Comparison of ENCODE assay signal across 10 cellular contexts in the genomic region with DNA sequence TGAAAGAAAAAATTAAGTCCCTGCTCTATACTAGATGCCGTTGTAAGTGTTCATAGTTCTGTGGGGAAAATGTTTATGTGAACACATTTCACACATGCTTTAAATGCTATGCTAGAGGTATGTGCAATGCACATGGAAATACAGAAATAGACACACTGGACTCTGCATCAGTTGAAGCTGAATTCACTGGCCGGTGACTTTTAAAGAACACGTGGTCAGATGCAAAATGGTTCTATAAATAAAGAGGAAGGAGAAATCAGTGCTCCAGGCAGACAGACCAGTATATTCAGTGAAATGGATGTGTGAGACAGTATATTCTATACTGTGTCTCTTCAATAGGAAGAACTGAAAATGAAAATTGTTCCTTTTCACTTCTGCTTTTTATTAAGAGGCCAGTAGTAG. TPM values are rescaled to one million over a fixed set of nuclear protein-coding genes. Genes with fewer than 3 reads are reported as not detected.
DNase-seq lines count a peak whose midpoint lies in the region; ATAC-seq and TF ChIP-seq lines count a peak whose summit lies in the region.
"Had no signal": no experiment of that assay in that cellular context is flagged by ENCODE, and none has a peak within 500 bp of the region (broad histone marks: within the 10 kb centered on the region; RNA-seq: fewer than 3 reads in every experiment).

No MANE protein-coding gene starts in this region.

- intact Hi-C loops in OCI-LY7 (cut with micrococcal nuclease; ENCODE audit: unreplicated experiment) (loop anchor here (5.0 kb wide), 1 partner anchor 42 kb away; no protein-coding TSS in a partner anchor), colonic mucosa (cut with DNase I) (no loop called here), posterior vena cava (cut with DNase I) (no loop called here)
- intact Hi-C loops in activated CD4-positive, alpha-beta T cell treated with anti-CD3 and anti-CD28 coated beads for 36 hours (cut with DNase I, micrococcal nuclease): no loop called here

- peak overlapping the region; percentile 97 for H3K27ac ChIP-seq in OCI-LY7 (ENCODE audit: low read depth, low read length, poor library complexity, severe bottlenecking)
- no peak overlapping the region for H3K27ac ChIP-seq in colonic mucosa

- H3K36me3 ChIP-seq in OCI-LY7 (ENCODE audit: insufficient read depth, low read length) (peaks cover 26% of the 10 kb centered on the region), colonic mucosa (no peaks in the 10 kb centered on the region)

- H3K27ac Mint-ChIP-seq in activated CD4-positive, alpha-beta T cell treated with anti-CD3 and anti-CD28 coated beads for 36 hours: no peak overlapping the region
- H3K27ac Mint-ChIP-seq: nephron had no signal

- H3K9me3 ChIP-seq in OCI-LY7 (ENCODE audit: low read length) (peaks cover 24% of the 10 kb centered on the region), colonic mucosa (no peaks in the 10 kb centered on the region)

- POLR2A ChIA-PET in OCI-LY7 (lab: Charles Lee): interaction anchor here (0.6 to 2.5 kb wide), 14 partner anchors 10 to 282 kb away, joined by 3 to 12 read pairs (median 4); no protein-coding TSS in a partner anchor
- POLR2A ChIA-PET in activated CD4-positive, alpha-beta T cell treated with anti-CD3 and anti-CD28 coated beads for 36 hours (lab: Charles Lee): interaction anchor here (0.5 kb wide), 1 partner anchor 306 kb away, joined by 7 read pairs; no protein-coding TSS in a partner anchor

- TF ChIP-seq CTCF in GM10266 (IDR thresholded peaks at IDR 0.05; ENCODE audit: control insufficient read depth, insufficient read depth, low read depth, missing control alignments): no peak
- no peak for TF ChIP-seq CTCF in GM20000 (IDR thresholded peaks at IDR 0.05; ENCODE audit: extremely low read depth, missing control alignments)
- no peak for TF ChIP-seq CTCF in OCI-LY7 (conservative IDR thresholded peaks at IDR 0.05; ENCODE audit: low read length)
- no peak for TF ChIP-seq CTCF in colonic mucosa (IDR thresholded peaks at IDR 0.05)

- H4K20me1 ChIP-seq in OCI-LY7 (ENCODE audit: insufficient read depth, low read length): no peaks in the 10 kb centered on the region

- H3K79me2 ChIP-seq in OCI-LY7 (ENCODE audit: insufficient read depth, low read depth, low read length): no peaks in the 10 kb centered on the region

- no peaks in the 10 kb centered on the region for H3K27me3 ChIP-seq in colonic mucosa

- peaks cover 47% of the 10 kb centered on the region for H3K4me1 ChIP-seq in OCI-LY7 (ENCODE audit: insufficient read depth, low read length, poor library complexity, severe bottlenecking)
- H3K4me1 ChIP-seq in colonic mucosa: no peaks in the 10 kb centered on the region

- H3K9me2 ChIP-seq in OCI-LY7 (ENCODE audit: insufficient read depth, low read length): no peaks in the 10 kb centered on the region

- H3K4me3 Mint-ChIP-seq in activated CD4-positive, alpha-beta T cell treated with anti-CD3 and anti-CD28 coated beads for 36 hours: no peak overlapping the region
- H3K4me3 Mint-ChIP-seq: nephron had no signal

- peak overlapping the region; percentile 69 for H2AFZ ChIP-seq in OCI-LY7 (ENCODE audit: low read length)

- peak overlapping the region; percentile 40 for H3K4me3 ChIP-seq in OCI-LY7 (ENCODE audit: low read depth, low read length, poor library complexity, severe bottlenecking)
- H3K4me3 ChIP-seq in colonic mucosa: no peak overlapping the region

- peak; percentile 94 for ATAC-seq in HG03064 (IDR thresholded peaks at IDR 0.05; ENCODE audit: low read depth, unreplicated experiment)
- ATAC-seq in activated CD4-positive, alpha-beta T cell treated with anti-CD3 and anti-CD28 coated beads for 36 hours: no peak

- DNase-seq in GM10266 (ENCODE audit: extremely low spot score) (peak; percentile 15), GM20000 (ENCODE audit: low spot score) (peak; percentile 18), OCI-LY7 (ENCODE audit: low spot score) (peak; percentile 93), NCI-H2227 (lab: John Stamatoyannopoulos, UW; ENCODE audit: unreplicated experiment) (no peak), colonic mucosa (no peak), posterior vena cava (ENCODE audit: low spot score) (no peak)
- DNase-seq in activated CD4-positive, alpha-beta T cell treated with anti-CD3 and anti-CD28 coated beads for 36 hours: no peak
- DNase-seq: caudate nucleus had no signal

- H3K36me3 Mint-ChIP-seq in activated CD4-positive, alpha-beta T cell treated with anti-CD3 and anti-CD28 coated beads for 36 hours (ENCODE audit: low read depth): no peaks in the 10 kb centered on the region

- H3K4me1 Mint-ChIP-seq in activated CD4-positive, alpha-beta T cell treated with anti-CD3 and anti-CD28 coated beads for 36 hours: no peaks in the 10 kb centered on the region

- no peak overlapping the region for H3K9ac ChIP-seq in colonic mucosa (ENCODE audit: low read depth in 2 of 2, low read length in 2 of 2)

- CTCF ChIA-PET in OCI-LY7 (lab: Charles Lee; ENCODE audit: unreplicated experiment): no interaction called here
- CTCF ChIA-PET in activated CD4-positive, alpha-beta T cell treated with anti-CD3 and anti-CD28 coated beads for 36 hours (lab: Charles Lee): no interaction called here

- peak overlapping the region; percentile 63 for H3K4me2 ChIP-seq in OCI-LY7 (ENCODE audit: low read length)

- H3K27me3 Mint-ChIP-seq in activated CD4-positive, alpha-beta T cell treated with anti-CD3 and anti-CD28 coated beads for 36 hours: no peaks in the 10 kb centered on the region

- H3K9me3 Mint-ChIP-seq in activated CD4-positive, alpha-beta T cell treated with anti-CD3 and anti-CD28 coated beads for 36 hours (ENCODE audit: low read depth): no peaks in the 10 kb centered on the region
- H3K9me3 Mint-ChIP-seq: nephron had no signal

- BruUV-seq in OCI-LY7 (replicated peaks; lab: Mats Ljungman, UMichigan): no TSS peak

RNA-seq across cellular contexts. Expression of gene TRPC6, which starts 29.9 kb away (rescaled TPM):
- total RNA-seq in OCI-LY7 (2014; rRNA removed; shearing (Covaris generic)): 0.13 TPM in 1 of 2 replicates, not detected in the other
- total RNA-seq in OCI-LY7 (2022) (0.15 TPM in 1 of 2 replicates, not detected in the other), colonic mucosa (under 1 TPM; 0.37 to 0.96 TPM), posterior vena cava (1 to 10 TPM; 2.4 to 2.7 TPM)
- total RNA-seq in activated CD4-positive, alpha-beta T cell treated with anti-CD3 and anti-CD28 coated beads for 36 hours: not detected

Comparison
In these comparisons a context has a peak if more than half of its experiments do, and no peak if none do; other contexts are left out.
1. DNase-seq: peak in GM10266 (single experiment), GM20000 (single experiment) and OCI-LY7 (single experiment); none in NCI-H2227 (single experiment), colonic mucosa (single experiment), posterior vena cava (single experiment) and activated CD4-positive, alpha-beta T cell treated with anti-CD3 and anti-CD28 coated beads for 36 hours (single experiment).